ENCODE assay signal across 26 cellular contexts in genomic region chr3:35814531-35814930, GRCh38.
"Had no signal": no experiment of that assay in that cellular context is flagged by ENCODE, and none has a peak within 500 bp of the region (broad histone marks: within the 10 kb centered on the region; RNA-seq: fewer than 3 reads in every experiment).

No MANE protein-coding gene starts in this region.

- H3K36me3 ChIP-seq: stomach, suprapubic skin, thoracic aorta, thyroid gland, tibial artery, tibial nerve, transverse colon, upper lobe of left lung, upper lobe of right lung, uterus, vagina had no signal

- H3K4me3 ChIP-seq: stomach, suprapubic skin, testis, thoracic aorta, thyroid gland, tibial artery, tibial nerve, transverse colon, upper lobe of left lung, upper lobe of right lung, uterus, vagina had no signal

- H3K27me3 ChIP-seq: stomach, suprapubic skin, testis, thyroid gland, tibial artery, tibial nerve, transverse colon, upper lobe of left lung, upper lobe of right lung, uterus, vagina had no signal

- H3K4me1 ChIP-seq: stomach, suprapubic skin, testis, thyroid gland, tibial artery, tibial nerve, transverse colon, upper lobe of left lung, upper lobe of right lung, uterus, vagina had no signal

- ATAC-seq: stimulated activated effector memory CD8-positive, alpha-beta T cell treated with anti-CD3 and anti-CD28 coated beads, Interleukin-12 subunit alpha, Interleukin-12 subunit beta, amount 100 ng/mL, for 72 hours; stimulated activated memory B cell treated with anti-CD40 and anti-IgM and Interleukin-4, amounts not matched to agents 10 μg/mL and 1 μg/mL and 100 μg/mL, for 72 hours; stimulated activated naive B cell treated with anti-CD40 and anti-IgM and Interleukin-4, amounts not matched to agents 10 μg/mL and 1 μg/mL and 100 μg/mL, for 72 hours; stimulated activated naive CD8-positive, alpha-beta T cell treated with anti-CD3 and anti-CD28 coated beads, Interleukin-15, amount 100 ng/mL, for 72 hours; stimulated activated naive CD8-positive, alpha-beta T cell treated with anti-CD3 and anti-CD28 coated beads, Interleukin-15, Interleukin-2, amounts not matched to agents 100 U/mL and 50 U/mL, for 24 hours; upper lobe of right lung had no signal

- DNase-seq: stimulated activated CD4-positive, alpha-beta T cell treated with anti-CD3 and anti-CD28 coated beads, Interleukin-2, amount 100 ng/mL, for 48 hours; stimulated activated CD4-positive, alpha-beta T cell treated with anti-CD3 and anti-CD28 coated beads, Interleukin-4, amount 100 ng/mL, for 1 hour; stimulated activated CD4-positive, alpha-beta T cell treated with anti-CD3 and anti-CD28 coated beads, Interleukin-4, amount 100 ng/mL, for 24 hours; stimulated activated CD4-positive, alpha-beta T cell treated with anti-CD3 and anti-CD28 coated beads, Interleukin-4, amount 100 ng/mL, for 4 hours; stimulated activated CD8-positive, alpha-beta memory T cell treated with anti-CD3 and anti-CD28 coated beads, Interleukin-4, amount 100 ng/mL, for 48 hours; stimulated activated naive B cell treated with anti-CD40 and anti-IgM and Interleukin-4, amounts not matched to agents 10 μg/mL and 1 μg/mL and 100 μg/mL, for 72 hours; stimulated activated naive CD4-positive, alpha-beta T cell; stimulated activated naive CD4-positive, alpha-beta T cell treated with Interleukin-2 at 50 U/mL for 16 hours; stimulated activated naive CD8-positive, alpha-beta T cell treated with anti-CD3 and anti-CD28 coated beads, Interleukin-15, amount 100 ng/mL, for 72 hours; stimulated activated naive CD8-positive, alpha-beta T cell treated with anti-CD3 and anti-CD28 coated beads, Interleukin-15, Interleukin-2, amounts not matched to agents 100 U/mL and 50 U/mL, for 24 hours; stomach; substantia nigra; testis; thyroid gland; tibial artery; transverse colon; trophoblast cell; upper lobe of left lung; upper lobe of right lung; uterus had no signal

- H3K27ac ChIP-seq: stomach, suprapubic skin, testis, thoracic aorta, thyroid gland, tibial artery, tibial nerve, transverse colon, upper lobe of left lung, upper lobe of right lung, uterus, vagina had no signal
